ENCODE assay signal across 22 cellular contexts in genomic region chr16:22887445-22887844, GRCh38.
DNase-seq lines count a peak whose midpoint lies in the region; ATAC-seq and TF ChIP-seq lines count a peak whose summit lies in the region.
"Had no signal": no experiment of that assay in that cellular context is flagged by ENCODE, and none has a peak within 500 bp of the region (broad histone marks: within the 10 kb centered on the region; RNA-seq: fewer than 3 reads in every experiment).

No MANE protein-coding gene starts in this region.

- peak; percentile 46 for DNase-seq in DMS153 treated with DMSO at 0.1 percent for 48 hours (lab: John Stamatoyannopoulos, UW; ENCODE audit: unreplicated experiment)
- DNase-seq in NCI-H2196 treated with DMSO at 0.1 percent for 48 hours (lab: John Stamatoyannopoulos, UW; ENCODE audit: unreplicated experiment): peak; percentile 21
- DNase-seq in foreskin keratinocyte: no peak
- DNase-seq in erythroblast (lab: John Stamatoyannopoulos, UW): no peak
- no peak for DNase-seq in NCI-H69 (lab: John Stamatoyannopoulos, UW)
- DNase-seq: C1 segment of cervical spinal cord; CD8-positive, alpha-beta T cell; DMS 273 treated with DMSO at 0.1 percent for 48 hours; HCEC 1CT; MM.1S; NCI-H1417 treated with DMSO at 0.1 percent for 48 hours; NCI-H1694 treated with DMSO at 0.1 percent for 48 hours; NCI-H2107; NCI-H446 treated with DMSO at 0.1 percent for 48 hours; SIG-M5 had no signal

- H3K9me3 ChIP-seq in HEK293 (ENCODE audit: control insufficient read depth, insufficient read depth, low read depth, low read length): no peaks in the 10 kb centered on the region

- no peak overlapping the region for H3K4me3 ChIP-seq in HEK293 (ENCODE audit: low read depth, low read length)
- H3K4me3 ChIP-seq: SK-N-MC had no signal

- POLR2A ChIA-PET in HEK293 (lab: Yijun Ruan, JAX): no interaction called here

- H3K27ac ChIP-seq in HEK293 (ENCODE audit: extremely low read depth, low read depth, low read length): no peak overlapping the region
- no peak overlapping the region for H3K27ac ChIP-seq in foreskin keratinocyte
- H3K27ac ChIP-seq: HL-60, KMS-11, RWPE1, SK-N-MC had no signal

- peak; percentile 12 for ATAC-seq in foreskin keratinocyte
- no peak for ATAC-seq in HG03469 (IDR thresholded peaks at IDR 0.05; ENCODE audit: unreplicated experiment)
- ATAC-seq: CD8-positive, alpha-beta T cell; Panc1 had no signal

- H3K27me3 ChIP-seq in foreskin keratinocyte: no peaks in the 10 kb centered on the region

- no peaks in the 10 kb centered on the region for H3K36me3 ChIP-seq in HEK293 (ENCODE audit: control insufficient read depth in 2 of 2, insufficient read depth in 1 of 2, low read length in 2 of 2)

- TF ChIP-seq CTCF in HEK293 (tag by site-specific recombination; IDR thresholded peaks at IDR 0.05) (no peak), foreskin keratinocyte (conservative IDR thresholded peaks at IDR 0.05) (no peak)

- TF ChIP-seq POLR2A in erythroblast (IDR thresholded peaks at IDR 0.05; ENCODE audit: low read length): no peak

- CTCF ChIA-PET in HEK293 (lab: Yijun Ruan, JAX): no interaction called here

- H3K4me1 ChIP-seq in HEK293 (ENCODE audit: control insufficient read depth, insufficient read depth, low read length) (no peaks in the 10 kb centered on the region), foreskin keratinocyte (no peaks in the 10 kb centered on the region)

TF ChIP-seq in HEK293, 187 proteins besides CTCF, POLR2A, EP300 and RAD21 (continues in another document):
- TF ChIP-seq ZBTB11 (tag by site-specific recombination; conservative IDR thresholded peaks at IDR 0.05; ENCODE audit: low read depth): no peak
- no peak for TF ChIP-seq ZNF148 (tag by site-specific recombination; IDR thresholded peaks at IDR 0.05; ENCODE audit: borderline replicate concordance)
- TF ChIP-seq ZNF529 (tag by site-specific recombination; IDR thresholded peaks at IDR 0.05; ENCODE audit: insufficient replicate concordance): no peak
- no peak for TF ChIP-seq ZNF707 (tag by site-specific recombination; IDR thresholded peaks at IDR 0.05)
- TF ChIP-seq SCRT2 (tag by site-specific recombination; IDR thresholded peaks at IDR 0.05): peak; percentile 87
- no peak for TF ChIP-seq KLF7 (tag by site-specific recombination; IDR thresholded peaks at IDR 0.05; ENCODE audit: borderline replicate concordance)
- no peak for TF ChIP-seq ZNF302 (tag by site-specific recombination; IDR thresholded peaks at IDR 0.05; ENCODE audit: low read depth)
- no peak for TF ChIP-seq RBAK (tag by site-specific recombination; IDR thresholded peaks at IDR 0.05)
- TF ChIP-seq TCF7L2 (IDR thresholded peaks at IDR 0.05; ENCODE audit: borderline replicate concordance, low read depth, low read length): no peak
- no peak for TF ChIP-seq ZNF324 (tag by site-specific recombination; IDR thresholded peaks at IDR 0.05)
- no peak for TF ChIP-seq ZNF621 (tag by site-specific recombination; IDR thresholded peaks at IDR 0.05)
- no peak for TF ChIP-seq GLIS2 (tag by site-specific recombination; IDR thresholded peaks at IDR 0.05)
- TF ChIP-seq ZNF488 (tag by site-specific recombination; IDR thresholded peaks at IDR 0.05): no peak
- TF ChIP-seq HOXA7 (CRISPR knock-in tag; IDR thresholded peaks at IDR 0.05; ENCODE audit: borderline replicate concordance): no peak
- 0 out of 2 replicates have a peak, but pooled peaks have one; percentile 26 for TF ChIP-seq SCRT1 (tag by site-specific recombination; IDR thresholded peaks at IDR 0.05; ENCODE audit: borderline replicate concordance)
- TF ChIP-seq ZNF549 (tag by site-specific recombination; IDR thresholded peaks at IDR 0.05): no peak
- TF ChIP-seq SP2 (tag by site-specific recombination; IDR thresholded peaks at IDR 0.05): no peak
- TF ChIP-seq ZNF514 (tag by site-specific recombination; IDR thresholded peaks at IDR 0.05): no peak
- TF ChIP-seq ZNF654 (tag by site-specific recombination; IDR thresholded peaks at IDR 0.05; ENCODE audit: low read depth): no peak
- TF ChIP-seq SP7 (tag by site-specific recombination; IDR thresholded peaks at IDR 0.05): peak; percentile 30; the same call in 1 of the 2 replicates
- TF ChIP-seq MZF1 (tag by site-specific recombination; IDR thresholded peaks at IDR 0.05; ENCODE audit: borderline replicate concordance): no peak
- 0 out of 2 replicates have a peak, but pooled peaks have one; percentile 31 for TF ChIP-seq ZNF629 (tag by site-specific recombination; IDR thresholded peaks at IDR 0.05)
- TF ChIP-seq HIC1 (tag by site-specific recombination; IDR thresholded peaks at IDR 0.05): no peak
- no peak for TF ChIP-seq ZNF2 (tag by site-specific recombination; IDR thresholded peaks at IDR 0.05)
- no peak for TF ChIP-seq ZFP3 (tag by site-specific recombination; IDR thresholded peaks at IDR 0.05; ENCODE audit: low read depth)
- no peak for TF ChIP-seq ZNF747 (tag by site-specific recombination; IDR thresholded peaks at IDR 0.05)
- no peak for TF ChIP-seq ZBTB8A (tag by site-specific recombination; IDR thresholded peaks at IDR 0.05)
- no peak for TF ChIP-seq ZNF48 (tag by site-specific recombination; IDR thresholded peaks at IDR 0.05)
- TF ChIP-seq ZNF112 (tag by site-specific recombination; IDR thresholded peaks at IDR 0.05): no peak
- TF ChIP-seq ZNF626 (tag by site-specific recombination; IDR thresholded peaks at IDR 0.05): no peak
- no peak for TF ChIP-seq ZNF785 (tag by site-specific recombination; IDR thresholded peaks at IDR 0.05)

Comparison
In these comparisons a context has a peak if more than half of its experiments do, and no peak if none do; other contexts are left out.
1. DNase-seq: peak in DMS153 treated with DMSO at 0.1 percent for 48 hours (single experiment) and NCI-H2196 treated with DMSO at 0.1 percent for 48 hours (single experiment); none in foreskin keratinocyte (0 of 2), erythroblast (0 of 2) and NCI-H69 (single experiment).